ENCODE assay signal across 12 cellular contexts in the genomic region with DNA sequence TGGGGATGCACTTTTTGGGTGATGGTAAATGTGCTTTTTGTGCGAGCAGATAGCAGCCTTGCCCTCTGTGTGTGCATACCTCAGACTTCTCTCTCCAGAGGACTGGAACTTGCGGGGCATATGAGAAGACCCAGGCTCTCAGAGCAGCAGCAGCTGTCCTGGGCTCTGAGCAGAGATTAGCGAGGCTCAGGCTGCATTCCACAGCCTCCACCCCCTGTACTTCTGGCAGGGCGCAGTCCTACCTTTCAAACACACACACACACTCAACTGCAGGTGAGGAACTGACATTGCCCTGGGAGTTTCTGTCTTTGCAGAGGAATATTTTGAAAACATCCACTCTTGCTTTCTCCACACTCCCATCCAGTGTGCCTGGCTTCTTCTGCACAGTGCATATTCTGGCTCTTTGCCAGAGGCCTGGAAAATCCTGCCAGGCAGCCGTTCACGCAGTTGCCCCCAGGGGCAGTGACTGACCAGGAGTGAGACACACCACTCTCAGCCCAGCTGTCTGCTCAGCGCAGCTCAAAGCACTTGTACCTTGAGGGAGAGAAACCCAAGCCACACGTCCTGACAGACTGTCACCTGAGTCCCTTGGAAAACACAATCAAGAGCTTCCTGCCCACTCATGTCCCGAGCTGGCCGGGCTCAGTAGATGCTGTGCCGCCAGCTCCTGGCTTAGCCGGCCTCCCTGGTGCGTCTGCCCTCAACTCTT.
DNase-seq lines count a peak whose midpoint lies in the region; ATAC-seq and TF ChIP-seq lines count a peak whose summit lies in the region.
"Had no signal": no experiment of that assay in that cellular context is flagged by ENCODE, and none has a peak within 500 bp of the region (broad histone marks: within the 10 kb centered on the region; RNA-seq: fewer than 3 reads in every experiment).

No MANE protein-coding gene starts in this region.

- H3K9me3 Mint-ChIP-seq in neural progenitor cell, result no peaks in the 10 kb centered on the region
- no peaks in the 10 kb centered on the region for H3K9me3 Mint-ChIP-seq in activated CD8-positive, alpha-beta T cell treated with anti-CD3 and anti-CD28 coated beads for 36 hours
- H3K9me3 Mint-ChIP-seq in activated T-helper 1 cell treated with anti-CD3 and anti-CD28 coated beads, Interleukin-12 subunit alpha, Interleukin-12 subunit beta, Interleukin-2, Interleukin-4 antibody, amounts not matched to agents 30 ng/mL and 10 ng/mL and 1 ng/mL, durations not matched to agents 14 hours and 24 hours and 36 hours, result no peaks in the 10 kb centered on the region
- H3K9me3 Mint-ChIP-seq in activated naive CD8-positive, alpha-beta T cell treated with anti-CD3 and anti-CD28 coated beads, Interleukin-2, amount 50 U/mL, for 24 hours, result no peaks in the 10 kb centered on the region
- H3K9me3 Mint-ChIP-seq: activated naive CD4-positive, alpha-beta T cell treated with anti-CD3 and anti-CD28 coated beads, Interleukin-2, amount 10 ng/mL, durations not matched to agents 7 days and 5 days; naive thymus-derived CD8-positive, alpha-beta T cell had no signal

- H3K4me2 ChIP-seq in neural progenitor cell, result no peak overlapping the region

- peaks cover 17% of the 10 kb centered on the region for H3K4me1 Mint-ChIP-seq in neural progenitor cell
- no peaks in the 10 kb centered on the region for H3K4me1 Mint-ChIP-seq in activated CD8-positive, alpha-beta T cell treated with anti-CD3 and anti-CD28 coated beads for 36 hours (ENCODE audit: low read depth)
- no peaks in the 10 kb centered on the region for H3K4me1 Mint-ChIP-seq in activated T-helper 1 cell treated with anti-CD3 and anti-CD28 coated beads, Interleukin-12 subunit alpha, Interleukin-12 subunit beta, Interleukin-2, Interleukin-4 antibody, amounts not matched to agents 30 ng/mL and 10 ng/mL and 1 ng/mL, durations not matched to agents 14 hours and 24 hours and 36 hours (ENCODE audit: low read depth)
- H3K4me1 Mint-ChIP-seq in activated naive CD8-positive, alpha-beta T cell treated with anti-CD3 and anti-CD28 coated beads, Interleukin-2, amount 50 U/mL, for 24 hours, result no peaks in the 10 kb centered on the region
- H3K4me1 Mint-ChIP-seq: activated naive CD4-positive, alpha-beta T cell treated with anti-CD3 and anti-CD28 coated beads, Interleukin-2, amount 10 ng/mL, durations not matched to agents 7 days and 5 days had no signal

- H3K79me2 ChIP-seq in neural progenitor cell (ENCODE audit: low read depth), result no peaks in the 10 kb centered on the region

- H3K4me3 Mint-ChIP-seq in neural progenitor cell, result no peak overlapping the region
- H3K4me3 Mint-ChIP-seq in activated CD8-positive, alpha-beta T cell treated with anti-CD3 and anti-CD28 coated beads for 36 hours, result no peak overlapping the region
- H3K4me3 Mint-ChIP-seq in activated T-helper 1 cell treated with anti-CD3 and anti-CD28 coated beads, Interleukin-12 subunit alpha, Interleukin-12 subunit beta, Interleukin-2, Interleukin-4 antibody, amounts not matched to agents 30 ng/mL and 10 ng/mL and 1 ng/mL, durations not matched to agents 14 hours and 24 hours and 36 hours, result no peak overlapping the region
- no peak overlapping the region for H3K4me3 Mint-ChIP-seq in activated naive CD8-positive, alpha-beta T cell treated with anti-CD3 and anti-CD28 coated beads, Interleukin-2, amount 50 U/mL, for 24 hours
- H3K4me3 Mint-ChIP-seq: activated naive CD4-positive, alpha-beta T cell treated with anti-CD3 and anti-CD28 coated beads, Interleukin-2, amount 10 ng/mL, durations not matched to agents 7 days and 5 days; naive thymus-derived CD8-positive, alpha-beta T cell had no signal

- H3K27ac ChIP-seq in neural progenitor cell, result no peak overlapping the region

- no peaks in the 10 kb centered on the region for H4K20me1 ChIP-seq in neural progenitor cell (ENCODE audit: low read depth)

- H3K4me1 ChIP-seq in neural progenitor cell, result no peaks in the 10 kb centered on the region

- no peak overlapping the region for H3K27ac Mint-ChIP-seq in neural progenitor cell
- H3K27ac Mint-ChIP-seq in activated CD8-positive, alpha-beta T cell treated with anti-CD3 and anti-CD28 coated beads for 36 hours, result no peak overlapping the region
- H3K27ac Mint-ChIP-seq in activated T-helper 1 cell treated with anti-CD3 and anti-CD28 coated beads, Interleukin-12 subunit alpha, Interleukin-12 subunit beta, Interleukin-2, Interleukin-4 antibody, amounts not matched to agents 30 ng/mL and 10 ng/mL and 1 ng/mL, durations not matched to agents 14 hours and 24 hours and 36 hours, result no peak overlapping the region
- H3K27ac Mint-ChIP-seq in activated naive CD8-positive, alpha-beta T cell treated with anti-CD3 and anti-CD28 coated beads, Interleukin-2, amount 50 U/mL, for 24 hours, result no peak overlapping the region
- H3K27ac Mint-ChIP-seq: activated naive CD4-positive, alpha-beta T cell treated with anti-CD3 and anti-CD28 coated beads, Interleukin-2, amount 10 ng/mL, durations not matched to agents 7 days and 5 days had no signal

- H3K27me3 ChIP-seq in neural progenitor cell, result no peaks in the 10 kb centered on the region

- intact Hi-C loops in activated CD8-positive, alpha-beta T cell treated with anti-CD3 and anti-CD28 coated beads for 36 hours (cut with micrococcal nuclease), result no loop called here
- intact Hi-C loops in activated T-helper 1 cell treated with anti-CD3 and anti-CD28 coated beads, Interleukin-12 subunit alpha, Interleukin-12 subunit beta, Interleukin-2, Interleukin-4 antibody, amounts not matched to agents 30 ng/mL and 10 ng/mL and 1 ng/mL, durations not matched to agents 14 hours and 24 hours and 36 hours (cut with micrococcal nuclease), result no loop called here

- H2AFZ ChIP-seq in neural progenitor cell (replicated peaks), result no peak overlapping the region

- no peaks in the 10 kb centered on the region for H3K36me3 ChIP-seq in neural progenitor cell

- no peaks in the 10 kb centered on the region for H3K9me3 ChIP-seq in neural progenitor cell (ENCODE audit: low read depth)

- no peak for ATAC-seq in activated CD8-positive, alpha-beta T cell treated with anti-CD3 and anti-CD28 coated beads for 36 hours
- ATAC-seq in activated naive CD8-positive, alpha-beta T cell treated with anti-CD3 and anti-CD28 coated beads, Interleukin-2, amount 50 U/mL, for 24 hours, result no peak
- ATAC-seq: naive thymus-derived CD8-positive, alpha-beta T cell had no signal

- H3K4me3 ChIP-seq in neural progenitor cell, result no peak overlapping the region

- H3F3A ChIP-seq in neural progenitor cell (ENCODE audit: low read depth), result no peaks in the 10 kb centered on the region

- DNase-seq in EL (peak; percentile 9), NCI-H2227 (lab: John Stamatoyannopoulos, UW; ENCODE audit: unreplicated experiment) (peak; percentile 24), cerebellum (ENCODE audit: low spot score) (peak; percentile 58), neural progenitor cell (ENCODE audit: low spot score) (peak; percentile 42), GM19238 (ENCODE audit: insufficient read length, low spot score) (no peak)
- DNase-seq in activated CD8-positive, alpha-beta T cell treated with anti-CD3 and anti-CD28 coated beads for 36 hours, result no peak
- no peak for DNase-seq in activated T-helper 1 cell treated with anti-CD3 and anti-CD28 coated beads, Interleukin-12 subunit alpha, Interleukin-12 subunit beta, Interleukin-2, Interleukin-4 antibody, amounts not matched to agents 30 ng/mL and 10 ng/mL and 1 ng/mL, durations not matched to agents 14 hours and 24 hours and 36 hours (ENCODE audit: low spot score)
- DNase-seq in activated naive CD8-positive, alpha-beta T cell treated with anti-CD3 and anti-CD28 coated beads, Interleukin-2, amount 50 U/mL, for 24 hours, result no peak
- DNase-seq: activated naive CD4-positive, alpha-beta T cell treated with anti-CD3 and anti-CD28 coated beads, Interleukin-2, amount 10 ng/mL, durations not matched to agents 7 days and 5 days; DND-41; naive thymus-derived CD8-positive, alpha-beta T cell; T1000 had no signal

- POLR2A ChIA-PET in activated CD8-positive, alpha-beta T cell treated with anti-CD3 and anti-CD28 coated beads for 36 hours (lab: Charles Lee), result no interaction called here

- TF ChIP-seq CTCF in neural progenitor cell (IDR thresholded peaks at IDR 0.05), result peak; percentile 35
- no peak for TF ChIP-seq CTCF in activated CD8-positive, alpha-beta T cell treated with anti-CD3 and anti-CD28 coated beads for 36 hours (IDR thresholded peaks at IDR 0.05)

- no peaks in the 10 kb centered on the region for H3K27me3 Mint-ChIP-seq in neural progenitor cell (ENCODE audit: insufficient read depth, low read depth)
- H3K27me3 Mint-ChIP-seq in activated CD8-positive, alpha-beta T cell treated with anti-CD3 and anti-CD28 coated beads for 36 hours, result peaks cover 8% of the 10 kb centered on the region
- peaks cover 12% of the 10 kb centered on the region for H3K27me3 Mint-ChIP-seq in activated T-helper 1 cell treated with anti-CD3 and anti-CD28 coated beads, Interleukin-12 subunit alpha, Interleukin-12 subunit beta, Interleukin-2, Interleukin-4 antibody, amounts not matched to agents 30 ng/mL and 10 ng/mL and 1 ng/mL, durations not matched to agents 14 hours and 24 hours and 36 hours (ENCODE audit: insufficient read depth)
- peaks cover 6% of the 10 kb centered on the region for H3K27me3 Mint-ChIP-seq in activated naive CD8-positive, alpha-beta T cell treated with anti-CD3 and anti-CD28 coated beads, Interleukin-2, amount 50 U/mL, for 24 hours

- no peaks in the 10 kb centered on the region for H3K36me3 Mint-ChIP-seq in neural progenitor cell
- no peaks in the 10 kb centered on the region for H3K36me3 Mint-ChIP-seq in activated CD8-positive, alpha-beta T cell treated with anti-CD3 and anti-CD28 coated beads for 36 hours (ENCODE audit: low read depth)
- H3K36me3 Mint-ChIP-seq in activated T-helper 1 cell treated with anti-CD3 and anti-CD28 coated beads, Interleukin-12 subunit alpha, Interleukin-12 subunit beta, Interleukin-2, Interleukin-4 antibody, amounts not matched to agents 30 ng/mL and 10 ng/mL and 1 ng/mL, durations not matched to agents 14 hours and 24 hours and 36 hours (ENCODE audit: low read depth), result no peaks in the 10 kb centered on the region
- no peaks in the 10 kb centered on the region for H3K36me3 Mint-ChIP-seq in activated naive CD8-positive, alpha-beta T cell treated with anti-CD3 and anti-CD28 coated beads, Interleukin-2, amount 50 U/mL, for 24 hours (ENCODE audit: low read depth)
- H3K36me3 Mint-ChIP-seq: activated naive CD4-positive, alpha-beta T cell treated with anti-CD3 and anti-CD28 coated beads, Interleukin-2, amount 10 ng/mL, durations not matched to agents 7 days and 5 days; naive thymus-derived CD8-positive, alpha-beta T cell had no signal

- H3K9ac ChIP-seq in neural progenitor cell, result no peak overlapping the region

- CTCF ChIA-PET in activated CD8-positive, alpha-beta T cell treated with anti-CD3 and anti-CD28 coated beads for 36 hours (lab: Charles Lee), result interaction anchor here (1.6 kb wide), 1 partner anchor 14 kb away, joined by 4 read pairs; no protein-coding TSS in a partner anchor

Comparison
In these comparisons a context has a peak if more than half of its experiments do, and no peak if none do; other contexts are left out.
1. DNase-seq: peak in EL (single experiment), NCI-H2227 (single experiment), cerebellum (single experiment) and neural progenitor cell (single experiment); none in activated CD8-positive, alpha-beta T cell treated with anti-CD3 and anti-CD28 coated beads for 36 hours (single experiment), activated T-helper 1 cell treated with anti-CD3 and anti-CD28 coated beads, Interleukin-12 subunit alpha, Interleukin-12 subunit beta, Interleukin-2, Interleukin-4 antibody, amounts not matched to agents 30 ng/mL and 10 ng/mL and 1 ng/mL, durations not matched to agents 14 hours and 24 hours and 36 hours (single experiment), GM19238 (single experiment) and activated naive CD8-positive, alpha-beta T cell treated with anti-CD3 and anti-CD28 coated beads, Interleukin-2, amount 50 U/mL, for 24 hours (single experiment).